Comparison of ENCODE assay signal across 14 cellular contexts in the genomic region with DNA sequence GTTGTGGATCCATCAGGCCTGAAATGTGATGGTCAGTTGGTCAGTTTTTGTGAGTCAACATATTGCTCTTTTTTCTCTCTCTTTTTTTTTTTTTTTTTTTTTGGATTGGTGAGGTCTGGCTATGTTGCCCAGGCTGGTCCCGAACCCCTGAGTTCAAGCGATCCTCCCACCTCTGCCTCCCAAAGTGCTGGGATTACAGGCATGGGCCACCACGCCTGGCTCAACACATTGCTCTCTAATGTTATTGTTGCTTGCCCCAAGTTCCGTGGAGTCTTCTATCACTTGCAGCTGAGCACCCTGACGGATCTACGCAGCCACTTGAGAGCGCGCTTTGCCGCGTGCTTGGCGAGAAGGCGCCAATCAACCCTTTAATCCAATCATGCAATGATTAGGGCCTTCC.
DNase-seq lines count a peak whose midpoint lies in the region; ATAC-seq and TF ChIP-seq lines count a peak whose summit lies in the region.
"Had no signal": no experiment of that assay in that cellular context is flagged by ENCODE, and none has a peak within 500 bp of the region (broad histone marks: within the 10 kb centered on the region; RNA-seq: fewer than 3 reads in every experiment).

No MANE protein-coding gene starts in this region.

- H3K4me2 ChIP-seq in trophoblast cell (ENCODE audit: low read length), result no peak overlapping the region

- H4K8ac ChIP-seq in trophoblast cell (ENCODE audit: low read depth, low read length), result no peak overlapping the region

- DNase-seq in cardiac septum (ENCODE audit: low spot score), result peak; percentile 27
- no peak for DNase-seq in left ventricle myocardium inferior
- DNase-seq in dorsolateral prefrontal cortex, result peak in 6 of 10 donors; percentile 6 to 20 (median 14)
- DNase-seq in trophoblast cell, result no peak
- peak; percentile 4 to 6 for DNase-seq in uterus
- no peak for DNase-seq in NCI-H446 (lab: John Stamatoyannopoulos, UW)
- DNase-seq: BE2C, DMS53, GDM1, Kasumi-1, NCI-H187, NCI-H69, SJCRH30 had no signal

- no peak for TF ChIP-seq CTCF in left ventricle myocardium inferior (IDR thresholded peaks at IDR 0.05; ENCODE audit: borderline replicate concordance)
- no peak for TF ChIP-seq CTCF in dorsolateral prefrontal cortex (IDR thresholded peaks at IDR 0.05 in 54 of 56, conservative IDR thresholded peaks at IDR 0.05 in 2 of 56; ENCODE audit: low read depth in 1 of 56, partially characterized antibody in 56 of 56)
- TF ChIP-seq CTCF in uterus (IDR thresholded peaks at IDR 0.05), result no peak

- H2BK120ac ChIP-seq in trophoblast cell (ENCODE audit: insufficient read depth, low read length, poor library complexity), result no peak overlapping the region

- no peak overlapping the region for H2BK5ac ChIP-seq in trophoblast cell (ENCODE audit: low read depth, low read length, poor library complexity)

- no peak overlapping the region for H3K4ac ChIP-seq in trophoblast cell (ENCODE audit: low read depth, low read length)

- H3K4me1 ChIP-seq in left ventricle myocardium inferior (no peaks in the 10 kb centered on the region), trophoblast cell (ENCODE audit: control insufficient read depth in 1 of 2, insufficient read depth in 2 of 2, low read length in 2 of 2) (peaks cover 0 to 7% of the 10 kb centered on the region in 2 experiments), uterus (no peaks in the 10 kb centered on the region)
- H3K4me1 ChIP-seq: BE2C, SJCRH30 had no signal

- H3K14ac ChIP-seq in trophoblast cell (ENCODE audit: low read length), result no peak overlapping the region

- H3K27ac ChIP-seq in left ventricle myocardium inferior (replicated peaks) (no peak overlapping the region), dorsolateral prefrontal cortex (no peak overlapping the region), trophoblast cell (ENCODE audit: low read depth, low read length) (no peak overlapping the region), uterus (no peak overlapping the region)
- H3K27ac ChIP-seq: SJCRH30 had no signal

- peak overlapping the region; percentile 1 for H3K9ac ChIP-seq in trophoblast cell (ENCODE audit: low read length)

- no peak overlapping the region for H4K91ac ChIP-seq in trophoblast cell (ENCODE audit: low read depth, low read length)

- no peak overlapping the region for H4K12ac ChIP-seq in trophoblast cell (ENCODE audit: low read depth, low read length)

- H3K9me3 ChIP-seq in left ventricle myocardium inferior (replicated peaks), result peaks cover 18% of the 10 kb centered on the region
- peaks cover 4% of the 10 kb centered on the region for H3K9me3 ChIP-seq in trophoblast cell (ENCODE audit: insufficient read depth, low read depth, low read length)
- H3K9me3 ChIP-seq in uterus, result no peaks in the 10 kb centered on the region
- H3K9me3 ChIP-seq: BE2C had no signal

- H3K36me3 ChIP-seq in left ventricle myocardium inferior, result no peaks in the 10 kb centered on the region
- no peaks in the 10 kb centered on the region for H3K36me3 ChIP-seq in trophoblast cell (ENCODE audit: control insufficient read depth in 1 of 2, insufficient read depth in 2 of 2, low read length in 2 of 2)
- no peaks in the 10 kb centered on the region for H3K36me3 ChIP-seq in uterus
- H3K36me3 ChIP-seq: BE2C, SJCRH30 had no signal

- WGBS in trophoblast cell (ENCODE audit: extremely low coverage, insufficient coverage, insufficient read length), result no CpG with 5 or more reads among the region's 12 CpGs

- TF ChIP-seq POLR2A in uterus (IDR thresholded peaks at IDR 0.05), result no peak

- no peak overlapping the region for H3K23ac ChIP-seq in trophoblast cell (ENCODE audit: low read length)

- no peak overlapping the region for H2AK5ac ChIP-seq in trophoblast cell (ENCODE audit: low read length)

- no peak overlapping the region for H2BK12ac ChIP-seq in trophoblast cell (ENCODE audit: low read length)

- H3K27me3 ChIP-seq in left ventricle myocardium inferior (ENCODE audit: low read depth), result peaks cover 85% of the 10 kb centered on the region
- H3K27me3 ChIP-seq in dorsolateral prefrontal cortex, result peaks cover 0 to 8% (median 0%) of the 10 kb centered on the region in 45 donors
- H3K27me3 ChIP-seq in trophoblast cell (ENCODE audit: insufficient read depth, low read length), result no peaks in the 10 kb centered on the region
- H3K27me3 ChIP-seq in uterus, result no peaks in the 10 kb centered on the region
- H3K27me3 ChIP-seq: SJCRH30 had no signal

- no peak overlapping the region for H3K4me3 ChIP-seq in left ventricle myocardium inferior
- H3K4me3 ChIP-seq in dorsolateral prefrontal cortex, result no peak overlapping the region
- no peak overlapping the region for H3K4me3 ChIP-seq in trophoblast cell (ENCODE audit: low read depth, low read length)
- H3K4me3 ChIP-seq in uterus, result no peak overlapping the region
- H3K4me3 ChIP-seq: SJCRH30 had no signal

- no peaks in the 10 kb centered on the region for H3K79me1 ChIP-seq in trophoblast cell (ENCODE audit: low read length)

- no peak overlapping the region for H3K18ac ChIP-seq in trophoblast cell (ENCODE audit: low read length)

- H3K79me2 ChIP-seq in trophoblast cell (ENCODE audit: control insufficient read depth, insufficient read depth, low read length, poor library complexity), result no peaks in the 10 kb centered on the region

- intact Hi-C loops in cardiac septum (cut with DNase I), result no loop called here
- intact Hi-C loops in left ventricle myocardium inferior (cut with micrococcal nuclease), result no loop called here
- intact Hi-C loops in dorsolateral prefrontal cortex (cut with DNase I), result no loop called here
- intact Hi-C loops in uterus (cut with DNase I; ENCODE audit: low total_unique reads), result no loop called here

- no peak for ATAC-seq in HG02938 (IDR thresholded peaks at IDR 0.05; ENCODE audit: unreplicated experiment)

- H2AFZ ChIP-seq in trophoblast cell (ENCODE audit: insufficient read depth, low read length, poor library complexity), result no peak overlapping the region

Comparison
In these comparisons a context has a peak if more than half of its experiments do, and no peak if none do; other contexts are left out.
1. DNase-seq: peak in cardiac septum (single experiment), dorsolateral prefrontal cortex (6 of 10) and uterus (2 of 2); none in left ventricle myocardium inferior (single experiment), trophoblast cell (0 of 2) and NCI-H446 (0 of 2).